Comparison of ENCODE assay signal across 17 cellular contexts in genomic region chr12:29389295-29389919, GRCh38. TPM values are rescaled to one million over a fixed set of nuclear protein-coding genes. Genes with fewer than 3 reads are reported as not detected.
DNase-seq lines count a peak whose midpoint lies in the region; ATAC-seq and TF ChIP-seq lines count a peak whose summit lies in the region.
"Had no signal": no experiment of that assay in that cellular context is flagged by ENCODE, and none has a peak within 500 bp of the region (broad histone marks: within the 10 kb centered on the region; RNA-seq: fewer than 3 reads in every experiment).

No MANE protein-coding gene starts in this region.

- H3K4me3 ChIP-seq in mesenchymal stem cell (ENCODE audit: insufficient read depth in 1 of 2, low read depth in 1 of 2, low read length in 2 of 2) = no peak overlapping the region
- H3K4me3 ChIP-seq: sigmoid colon had no signal

- no peak overlapping the region for H2AK5ac ChIP-seq in mesenchymal stem cell (ENCODE audit: low read length, severe bottlenecking)

- H3K4me3 Mint-ChIP-seq in activated CD4-positive, alpha-beta T cell treated with anti-CD3 and anti-CD28 coated beads for 36 hours = no peak overlapping the region
- H3K4me3 Mint-ChIP-seq in CD4-positive, alpha-beta T cell = no peak overlapping the region
- H3K4me3 Mint-ChIP-seq in activated CD8-positive, alpha-beta T cell treated with anti-CD3 and anti-CD28 coated beads for 36 hours = no peak overlapping the region
- H3K4me3 Mint-ChIP-seq in Calu3 (ENCODE audit: low read depth, unreplicated experiment) = no peak overlapping the region
- H3K4me3 Mint-ChIP-seq: central memory CD8-positive, alpha-beta T cell had no signal

- peak overlapping the region; percentile 34 for H2BK120ac ChIP-seq in mesenchymal stem cell (ENCODE audit: low read depth, low read length)

- no peak for DNase-seq in activated CD4-positive, alpha-beta T cell treated with anti-CD3 and anti-CD28 coated beads for 36 hours
- no peak for DNase-seq in activated CD4-positive, alpha-beta T cell treated with anti-CD3 and anti-CD28 coated beads, Interleukin-2, amount 50 U/mL, for 48 hours
- no peak for DNase-seq in CD4-positive, alpha-beta T cell
- no peak for DNase-seq in activated CD8-positive, alpha-beta T cell treated with anti-CD3 and anti-CD28 coated beads for 36 hours
- DNase-seq in mesenchymal stem cell (no peak), mucosa of gallbladder (ENCODE audit: low spot score) (no peak), occipital lobe (lab: John Stamatoyannopoulos, UW) (no peak), Calu3 (no peak)
- DNase-seq: activated CD4-positive, alpha-beta T cell treated with anti-CD3 and anti-CD28 coated beads, Interleukin-2, amount 50 U/mL, for 4 hours; NCI-H1417 treated with DMSO at 0.1 percent for 48 hours; NCI-H2171; NCI-H526 treated with DMSO at 0.1 percent for 48 hours; sigmoid colon; stimulated activated CD4-positive, alpha-beta T cell treated with anti-CD3 and anti-CD28 coated beads, Interleukin-2, amount 100 ng/mL, for 24 hours had no signal

- H3K27me3 Mint-ChIP-seq in activated CD4-positive, alpha-beta T cell treated with anti-CD3 and anti-CD28 coated beads for 36 hours = no peaks in the 10 kb centered on the region
- H3K27me3 Mint-ChIP-seq in CD4-positive, alpha-beta T cell = no peaks in the 10 kb centered on the region
- no peaks in the 10 kb centered on the region for H3K27me3 Mint-ChIP-seq in activated CD8-positive, alpha-beta T cell treated with anti-CD3 and anti-CD28 coated beads for 36 hours
- H3K27me3 Mint-ChIP-seq in Calu3 (ENCODE audit: unreplicated experiment) = no peaks in the 10 kb centered on the region
- H3K27me3 Mint-ChIP-seq: central memory CD8-positive, alpha-beta T cell had no signal

- no peak overlapping the region for H2AFZ ChIP-seq in mesenchymal stem cell (ENCODE audit: low read depth, low read length)

- no peaks in the 10 kb centered on the region for H3K9me3 ChIP-seq in CD4-positive, alpha-beta T cell (ENCODE audit: control insufficient read depth, low read length)
- no peaks in the 10 kb centered on the region for H3K9me3 ChIP-seq in mesenchymal stem cell (ENCODE audit: control insufficient read depth, low read length)
- H3K9me3 ChIP-seq: heart left ventricle, sigmoid colon had no signal

- CTCF ChIA-PET in activated CD4-positive, alpha-beta T cell treated with anti-CD3 and anti-CD28 coated beads for 36 hours (lab: Charles Lee) = no interaction called here
- CTCF ChIA-PET in CD4-positive, alpha-beta T cell (lab: Charles Lee) = no interaction called here
- CTCF ChIA-PET in activated CD8-positive, alpha-beta T cell treated with anti-CD3 and anti-CD28 coated beads for 36 hours (lab: Charles Lee) = no interaction called here
- CTCF ChIA-PET in Calu3 (lab: Charles Lee) = no interaction called here

- H2BK15ac ChIP-seq in mesenchymal stem cell (ENCODE audit: low read depth, poor library complexity, severe bottlenecking) = peak overlapping the region; percentile 90

- no peak overlapping the region for H3K4me2 ChIP-seq in mesenchymal stem cell (ENCODE audit: low read length, poor library complexity, severe bottlenecking)

- H2BK12ac ChIP-seq in mesenchymal stem cell (ENCODE audit: low read length in 2 of 2) = peak overlapping the region in 1 of 2 experiments; percentile 63

- H3K79me1 ChIP-seq in mesenchymal stem cell (replicated peaks; ENCODE audit: low read length, poor library complexity, severe bottlenecking) = no peaks in the 10 kb centered on the region

- no peak overlapping the region for H4K91ac ChIP-seq in mesenchymal stem cell (ENCODE audit: low read length)

- H3K9me3 Mint-ChIP-seq in activated CD4-positive, alpha-beta T cell treated with anti-CD3 and anti-CD28 coated beads for 36 hours (ENCODE audit: low read depth) = no peaks in the 10 kb centered on the region
- peaks cover 4% of the 10 kb centered on the region for H3K9me3 Mint-ChIP-seq in CD4-positive, alpha-beta T cell
- H3K9me3 Mint-ChIP-seq in activated CD8-positive, alpha-beta T cell treated with anti-CD3 and anti-CD28 coated beads for 36 hours = no peaks in the 10 kb centered on the region
- no peaks in the 10 kb centered on the region for H3K9me3 Mint-ChIP-seq in Calu3 (ENCODE audit: low read depth, unreplicated experiment)
- H3K9me3 Mint-ChIP-seq: central memory CD8-positive, alpha-beta T cell had no signal

- 98% methylated on average over 60 of the region's 65 CpGs for WGBS in mesenchymal stem cell

- no peaks in the 10 kb centered on the region for H3K27me3 ChIP-seq in CD4-positive, alpha-beta T cell (ENCODE audit: control insufficient read depth, insufficient read depth, low read length)
- no peaks in the 10 kb centered on the region for H3K27me3 ChIP-seq in mesenchymal stem cell (ENCODE audit: control insufficient read depth in 1 of 2, insufficient read depth in 1 of 2, low read length in 2 of 2)
- H3K27me3 ChIP-seq: heart left ventricle, sigmoid colon had no signal

- H3K36me3 Mint-ChIP-seq in activated CD4-positive, alpha-beta T cell treated with anti-CD3 and anti-CD28 coated beads for 36 hours (ENCODE audit: low read depth) = peaks cover 3% of the 10 kb centered on the region
- peaks cover 4% of the 10 kb centered on the region for H3K36me3 Mint-ChIP-seq in CD4-positive, alpha-beta T cell (ENCODE audit: low read depth)
- no peaks in the 10 kb centered on the region for H3K36me3 Mint-ChIP-seq in activated CD8-positive, alpha-beta T cell treated with anti-CD3 and anti-CD28 coated beads for 36 hours (ENCODE audit: low read depth)
- H3K36me3 Mint-ChIP-seq in Calu3 (ENCODE audit: insufficient read depth, unreplicated experiment) = no peaks in the 10 kb centered on the region

- POLR2A ChIA-PET in activated CD4-positive, alpha-beta T cell treated with anti-CD3 and anti-CD28 coated beads for 36 hours (lab: Charles Lee) = no interaction called here
- POLR2A ChIA-PET in CD4-positive, alpha-beta T cell (lab: Charles Lee) = no interaction called here
- POLR2A ChIA-PET in activated CD8-positive, alpha-beta T cell treated with anti-CD3 and anti-CD28 coated beads for 36 hours (lab: Charles Lee) = no interaction called here

- no peak for ATAC-seq in activated CD4-positive, alpha-beta T cell treated with anti-CD3 and anti-CD28 coated beads for 36 hours
- no peak for ATAC-seq in CD4-positive, alpha-beta T cell (ENCODE audit: poor library complexity)
- ATAC-seq in activated CD8-positive, alpha-beta T cell treated with anti-CD3 and anti-CD28 coated beads for 36 hours = peak; percentile 13
- ATAC-seq: heart left ventricle had no signal

- H3K4me1 ChIP-seq in mesenchymal stem cell (ENCODE audit: control insufficient read depth, insufficient read depth, low read depth, low read length) = no peaks in the 10 kb centered on the region
- H3K4me1 ChIP-seq: heart left ventricle, sigmoid colon had no signal

- H4K8ac ChIP-seq in mesenchymal stem cell (ENCODE audit: low read length) = peak overlapping the region; percentile 49

- peak overlapping the region; percentile 90 for H3K27ac Mint-ChIP-seq in activated CD4-positive, alpha-beta T cell treated with anti-CD3 and anti-CD28 coated beads for 36 hours
- peak overlapping the region; percentile 84 for H3K27ac Mint-ChIP-seq in CD4-positive, alpha-beta T cell
- peak overlapping the region; percentile 87 for H3K27ac Mint-ChIP-seq in activated CD8-positive, alpha-beta T cell treated with anti-CD3 and anti-CD28 coated beads for 36 hours
- H3K27ac Mint-ChIP-seq in Calu3 (ENCODE audit: unreplicated experiment) = no peak overlapping the region

- no peak for TF ChIP-seq CTCF in CD4-positive, alpha-beta T cell (IDR thresholded peaks at IDR 0.05)
- no peak for TF ChIP-seq CTCF in activated CD8-positive, alpha-beta T cell treated with anti-CD3 and anti-CD28 coated beads for 36 hours (IDR thresholded peaks at IDR 0.05)
- TF ChIP-seq CTCF in Calu3 (IDR thresholded peaks at IDR 0.05; ENCODE audit: unreplicated experiment) = no peak

- no peak overlapping the region for H2BK5ac ChIP-seq in mesenchymal stem cell (ENCODE audit: low read depth, low read length, poor library complexity, severe bottlenecking)

- BruUV-seq in Calu3 (replicated peaks; lab: Mats Ljungman, UMichigan) = no TSS peak

- H3K14ac ChIP-seq in mesenchymal stem cell (ENCODE audit: low read length in 2 of 2) = no peak overlapping the region

- peak overlapping the region; percentile 10 to 81 for H3K4ac ChIP-seq in mesenchymal stem cell (ENCODE audit: low read depth in 1 of 2, low read length in 2 of 2)

- intact Hi-C loops in activated CD4-positive, alpha-beta T cell treated with anti-CD3 and anti-CD28 coated beads for 36 hours (cut with DNase I, micrococcal nuclease) = loop anchor here in 1 of 2 experiments (10.0 kb wide), 1 partner anchor 1935 kb away; the partner anchor contains the start of gene SINHCAF
- intact Hi-C loops in CD4-positive, alpha-beta T cell (cut with DNase I, micrococcal nuclease) = loop anchor here in 1 of 2 experiments (10.0 kb wide), 3 partner anchors 1675 to 1935 kb away; partner anchors contain the start of genes MRPS35, PPFIBP1 and SINHCAF
- intact Hi-C loops in activated CD8-positive, alpha-beta T cell treated with anti-CD3 and anti-CD28 coated beads for 36 hours (cut with micrococcal nuclease) = no loop called here
- intact Hi-C loops in Calu3 (cut with micrococcal nuclease; ENCODE audit: unreplicated experiment) = no loop called here

- H3K36me3 ChIP-seq in mesenchymal stem cell (ENCODE audit: control insufficient read depth in 1 of 2, insufficient read depth in 2 of 2, low read depth in 1 of 2, low read length in 2 of 2) = no peaks in the 10 kb centered on the region
- H3K36me3 ChIP-seq: heart left ventricle, sigmoid colon had no signal

- no peak overlapping the region for H3K23ac ChIP-seq in mesenchymal stem cell (ENCODE audit: low read length in 2 of 2)

- peaks cover 16% of the 10 kb centered on the region for H3K4me1 Mint-ChIP-seq in activated CD4-positive, alpha-beta T cell treated with anti-CD3 and anti-CD28 coated beads for 36 hours
- peaks cover 17% of the 10 kb centered on the region for H3K4me1 Mint-ChIP-seq in CD4-positive, alpha-beta T cell (ENCODE audit: low read depth)
- peaks cover 13% of the 10 kb centered on the region for H3K4me1 Mint-ChIP-seq in activated CD8-positive, alpha-beta T cell treated with anti-CD3 and anti-CD28 coated beads for 36 hours (ENCODE audit: low read depth)
- no peaks in the 10 kb centered on the region for H3K4me1 Mint-ChIP-seq in Calu3 (ENCODE audit: low read depth, unreplicated experiment)

- no peak overlapping the region for H3K27ac ChIP-seq in CD4-positive, alpha-beta T cell (ENCODE audit: low read depth, low read length)
- no peak overlapping the region for H3K27ac ChIP-seq in mesenchymal stem cell (ENCODE audit: low read length, poor library complexity, severe bottlenecking)
- H3K27ac ChIP-seq: 22Rv1, sigmoid colon had no signal

- peak overlapping the region in 1 of 2 experiments; percentile 57 for H3K18ac ChIP-seq in mesenchymal stem cell (ENCODE audit: low read depth in 1 of 2, low read length in 2 of 2)

- no peak overlapping the region for H3K9ac ChIP-seq in mesenchymal stem cell (ENCODE audit: low read length)

RNA-seq across cellular contexts. Expression of gene ERGIC2, which starts 8.4 kb away (rescaled TPM):
- total RNA-seq in activated CD4-positive, alpha-beta T cell treated with anti-CD3 and anti-CD28 coated beads for 36 hours = 100 to 1,000 TPM; 104 to 151 TPM
- total RNA-seq in CD4-positive, alpha-beta T cell = 10 to 100 TPM; 29.4 to 32.1 TPM
- 100 to 1,000 TPM in 1 of 2 experiments, 10 to 100 TPM in 1; 91.8 to 101 TPM for total RNA-seq in activated CD8-positive, alpha-beta T cell treated with anti-CD3 and anti-CD28 coated beads for 36 hours
- polyA plus RNA-seq in mesenchymal stem cell (2013, experiment 1 of 2) = 128 TPM
- 146 TPM for polyA plus RNA-seq in mesenchymal stem cell (2013, experiment 2 of 2)
- 74.6 TPM for total RNA-seq in mucosa of gallbladder
- 58.8 TPM for total RNA-seq in occipital lobe
- 112 and 120 TPM in 2 replicates for total RNA-seq in Calu3 (2022)
